In genomic region chr3:143979041-143979440, GRCh38 we compare ENCODE assay signal across 22 cellular contexts.
"Had no signal": no experiment of that assay in that cellular context is flagged by ENCODE, and none has a peak within 500 bp of the region (broad histone marks: within the 10 kb centered on the region; RNA-seq: fewer than 3 reads in every experiment).

No MANE protein-coding gene starts in this region.

- H3K4me3 ChIP-seq: coronary artery, prostate gland, SK-N-MC, spleen, transverse colon, uterus had no signal

- ATAC-seq: activated CD8-positive, alpha-beta T cell treated with anti-CD3 and anti-CD28 coated beads for 36 hours; activated T-helper 17 cell treated with anti-CD3 and anti-CD28 coated beads, Interleukin-2, amount 50 U/mL, for 72 hours; esophagus mucosa; right cardiac atrium had no signal

- H3K4me1 ChIP-seq: prostate gland, uterus had no signal

- H3K9me3 ChIP-seq: prostate gland, transverse colon, uterus had no signal

- H3K27me3 ChIP-seq: spleen, transverse colon, uterus had no signal

- H3K36me3 ChIP-seq: prostate gland, transverse colon, uterus had no signal

- H3K27me3 Mint-ChIP-seq: activated CD4-positive, alpha-beta T cell treated with anti-CD3 and anti-CD28 coated beads, Interleukin-2, amount 10 ng/mL, durations not matched to agents 24 days and 14 days; activated CD8-positive, alpha-beta T cell treated with anti-CD3 and anti-CD28 coated beads for 36 hours; activated naive CD8-positive, alpha-beta T cell treated with anti-CD3 and anti-CD28 coated beads for 36 hours; activated T-helper 17 cell treated with anti-CD3 and anti-CD28 coated beads, Interleukin-2, amount 50 U/mL, for 72 hours had no signal

- H3K4me3 Mint-ChIP-seq: activated CD4-positive, alpha-beta T cell treated with anti-CD3 and anti-CD28 coated beads, Interleukin-2, amount 10 ng/mL, durations not matched to agents 24 days and 14 days; activated CD8-positive, alpha-beta T cell treated with anti-CD3 and anti-CD28 coated beads for 36 hours; activated naive CD8-positive, alpha-beta T cell treated with anti-CD3 and anti-CD28 coated beads for 36 hours; activated T-helper 17 cell treated with anti-CD3 and anti-CD28 coated beads, Interleukin-2, amount 50 U/mL, for 72 hours; nephron progenitor cell had no signal

- H3K27ac ChIP-seq: prostate gland, SK-N-MC, transverse colon, uterus had no signal

- DNase-seq: activated CD4-positive, alpha-beta T cell treated with anti-CD3 and anti-CD28 coated beads, Interleukin-2, amount 10 ng/mL, durations not matched to agents 24 days and 14 days; activated CD4-positive, CD25-positive, alpha-beta regulatory T cell; activated CD8-positive, alpha-beta T cell treated with anti-CD3 and anti-CD28 coated beads for 36 hours; activated naive CD4-positive, alpha-beta T cell; activated naive CD8-positive, alpha-beta T cell treated with anti-CD3 and anti-CD28 coated beads for 36 hours; activated T-cell treated with anti-CD3 and anti-CD28 coated beads, Interleukin-2, amount 50 U/mL, for 1 hour; amniotic stem cell; caudate nucleus; nephron progenitor cell; occipital lobe; right cardiac atrium; spleen; stimulated activated CD8-positive, alpha-beta memory T cell treated with anti-CD3 and anti-CD28 coated beads, Interleukin-4, amount 100 ng/mL, for 48 hours; stimulated activated naive CD4-positive, alpha-beta T cell; T-helper 9 cell; transverse colon; uterus had no signal

- H3K27ac Mint-ChIP-seq: activated CD4-positive, alpha-beta T cell treated with anti-CD3 and anti-CD28 coated beads, Interleukin-2, amount 10 ng/mL, durations not matched to agents 24 days and 14 days; activated CD8-positive, alpha-beta T cell treated with anti-CD3 and anti-CD28 coated beads for 36 hours; activated naive CD8-positive, alpha-beta T cell treated with anti-CD3 and anti-CD28 coated beads for 36 hours; activated T-helper 17 cell treated with anti-CD3 and anti-CD28 coated beads, Interleukin-2, amount 50 U/mL, for 72 hours; nephron progenitor cell had no signal
